In genomic region chr11:118488480-118489109, GRCh38 we compare ENCODE assay signal across 1 cellular context.
TF ChIP-seq lines count a peak whose summit lies in the region.

No MANE protein-coding gene starts in this region.

TF ChIP-seq in GM23338, 12 proteins besides CTCF, POLR2A, EP300 and RAD21 (continued from another document):
- no peak for TF ChIP-seq ETS1 (IDR thresholded peaks at IDR 0.05)
